ENCODE assay signal across 23 cellular contexts in the genomic region with DNA sequence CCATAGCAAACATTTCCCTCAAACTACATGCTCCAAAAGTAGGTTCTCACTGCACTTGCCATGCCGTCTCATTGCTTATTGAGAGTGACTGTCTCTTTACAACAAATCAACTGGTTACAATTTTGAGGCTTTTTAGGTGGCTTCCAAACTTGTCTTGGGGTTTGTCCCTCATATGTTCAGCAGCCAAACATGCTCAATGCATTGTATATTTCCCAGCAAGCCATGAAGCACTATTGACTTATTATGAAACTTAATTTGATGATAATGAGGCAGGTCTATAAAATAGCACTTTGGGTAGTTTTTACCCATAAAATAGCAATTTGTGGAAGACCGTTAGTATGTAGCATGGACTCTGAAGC.
DNase-seq lines count a peak whose midpoint lies in the region; ATAC-seq, FAIRE-seq and TF ChIP-seq lines count a peak whose summit lies in the region.
"Had no signal": no experiment of that assay in that cellular context is flagged by ENCODE, and none has a peak within 500 bp of the region (broad histone marks: within the 10 kb centered on the region; RNA-seq: fewer than 3 reads in every experiment).

No MANE protein-coding gene starts in this region.

- no peak for DNase-seq in SK-N-SH
- DNase-seq in GM12878 (ENCODE audit: low read depth, low spot score) = no peak
- no peak for DNase-seq in coronary artery (ENCODE audit: low spot score)
- no peak for DNase-seq in NCI-H2171 (lab: John Stamatoyannopoulos, UW)
- no peak for DNase-seq in anterior cingulate cortex (lab: John Stamatoyannopoulos, UW)
- DNase-seq: activated CD8-positive, alpha-beta memory T cell treated with anti-CD3 and anti-CD28 coated beads, Interleukin-2, amount 10 ng/mL, durations not matched to agents 7 days and 5 days; amygdala; esophagus squamous epithelium; MM.1S; NCI-H1694 treated with DMSO at 0.1 percent for 48 hours; NCI-H226; ovary; RPMI8226; stimulated activated CD4-positive, alpha-beta T cell treated with anti-CD3 and anti-CD28 coated beads, Interleukin-2, amount 100 ng/mL, for 48 hours had no signal

- H3K9me2 ChIP-seq in SK-N-SH = no peaks in the 10 kb centered on the region

- no peak for FAIRE-seq in GM12878 (lab: Jason Lieb, UNC)

- no peak for TF ChIP-seq POLR2A in GM12878 (IDR thresholded peaks at IDR 0.05; ENCODE audit: low read depth, low read length)

- no peaks in the 10 kb centered on the region for H3K36me3 ChIP-seq in SK-N-SH (replicated peaks in 1 of 2; ENCODE audit: control insufficient read depth in 1 of 2, insufficient read depth in 2 of 2, low read length in 1 of 2)
- H3K36me3 ChIP-seq in GM12878 (ENCODE audit: control insufficient read depth in 2 of 2, insufficient read depth in 2 of 2, low read length in 1 of 2) = no peaks in the 10 kb centered on the region; a peak in 1 of 4 replicates
- H3K36me3 ChIP-seq: esophagus squamous epithelium, ovary, suprapubic skin had no signal

- POLR2A ChIA-PET in SK-N-SH (lab: Yijun Ruan, JAX) = no interaction called here
- POLR2A ChIA-PET in GM12878 (lab: Charles Lee) = interaction anchor here (0.6 to 3.9 kb wide), 9 partner anchors 8 to 90 kb away, joined by 3 to 22 read pairs (median 7); no protein-coding TSS in a partner anchor

- peak overlapping the region; percentile 35 to 99; a peak in 3 of 4 replicates for H3K27ac ChIP-seq in SK-N-SH (ENCODE audit: low read depth in 2 of 2, low read length in 1 of 2)
- peak overlapping the region; percentile 62 for H3K27ac ChIP-seq in GM12878 (ENCODE audit: control insufficient read depth, insufficient read depth)
- no peak overlapping the region for H3K27ac ChIP-seq in coronary artery
- H3K27ac ChIP-seq: 22Rv1, C4-2B, esophagus squamous epithelium, ovary, suprapubic skin had no signal

- intact Hi-C loops in GM12878 (cut with micrococcal nuclease; ENCODE audit: unreplicated experiment) = no loop called here

- peak overlapping the region; percentile 62 to 76 (median 65) for H3K27ac Mint-ChIP-seq in nephron
- H3K27ac Mint-ChIP-seq: activated CD8-positive, alpha-beta memory T cell treated with anti-CD3 and anti-CD28 coated beads, Interleukin-2, amount 10 ng/mL, durations not matched to agents 7 days and 5 days; activated T-helper 2 cell treated with anti-CD3 and anti-CD28 coated beads, Interferon-gamma antibody, Interleukin-2, Interleukin-4, amounts not matched to agents 10 μg/mL and 5 μg/mL and 100 μg/mL, durations not matched to agents 14 hours and 24 hours and 36 hours had no signal

- WGBS in SK-N-SH (ENCODE audit: low lambda C conversion rate) = 92% methylated on average over 2 of the region's 2 CpGs
- 37% methylated on average over 2 of the region's 2 CpGs for WGBS in GM12878 (ENCODE audit: insufficient coverage, insufficient replicate concordance, low lambda C conversion rate, missing lambda C conversion rate)

- in situ Hi-C loops in GM12878 (cut with MboI) = no loop called here

- H3K4me3 Mint-ChIP-seq in nephron = no peak overlapping the region
- H3K4me3 Mint-ChIP-seq: activated CD8-positive, alpha-beta memory T cell treated with anti-CD3 and anti-CD28 coated beads, Interleukin-2, amount 10 ng/mL, durations not matched to agents 7 days and 5 days; central memory CD8-positive, alpha-beta T cell had no signal

- CTCF ChIA-PET in SK-N-SH (lab: Yijun Ruan, JAX) = interaction anchor here (2.2 to 2.8 kb wide), 2 partner anchors 79 to 90 kb away, joined by 11 to 13 read pairs; a partner anchor contains a TSS
- CTCF ChIA-PET in GM12878 (lab: Yijun Ruan, JAX) = interaction anchor here (0.5 to 3.9 kb wide), 7 partner anchors 8 to 88 kb away, joined by 3 to 39 read pairs (median 5); no protein-coding TSS in a partner anchor

- no peaks in the 10 kb centered on the region for H3K9me3 Mint-ChIP-seq in nephron
- H3K9me3 Mint-ChIP-seq: activated T-helper 2 cell treated with anti-CD3 and anti-CD28 coated beads, Interferon-gamma antibody, Interleukin-2, Interleukin-4, amounts not matched to agents 10 μg/mL and 5 μg/mL and 100 μg/mL, durations not matched to agents 14 hours and 24 hours and 36 hours; central memory CD8-positive, alpha-beta T cell had no signal

- H3K9ac ChIP-seq in SK-N-SH (no peak overlapping the region), GM12878 (ENCODE audit: control insufficient read depth, insufficient read depth, low read length) (no peak overlapping the region)

- no peak for TF ChIP-seq EP300 in SK-N-SH (IDR thresholded peaks at IDR 0.05; ENCODE audit: borderline replicate concordance in 1 of 2, low read depth in 1 of 2, low read length in 1 of 2)
- 0 out of 4 replicates have a peak, but pooled peaks of 1 of the 2 experiments have one; percentile 31 for TF ChIP-seq EP300 in GM12878 (IDR thresholded peaks at IDR 0.05; ENCODE audit: borderline replicate concordance in 1 of 2, control insufficient read depth in 1 of 2, low read depth in 2 of 2, low read length in 2 of 2)

- H3K79me2 ChIP-seq in SK-N-SH (ENCODE audit: insufficient read depth) (peaks cover 73% of the 10 kb centered on the region), GM12878 (ENCODE audit: control insufficient read depth, insufficient read depth, low read length) (peaks cover 80% of the 10 kb centered on the region)

- H3K4me1 ChIP-seq in SK-N-SH (ENCODE audit: control insufficient read depth in 1 of 2, insufficient read depth in 2 of 2, low read depth in 1 of 2, low read length in 1 of 2) = peaks cover 29 to 36% of the 10 kb centered on the region in 2 experiments; a peak in 3 of 4 replicates
- H3K4me1 ChIP-seq in GM12878 (ENCODE audit: control insufficient read depth, insufficient read depth, low read length) = peaks cover 18% of the 10 kb centered on the region

- no peak for ATAC-seq in SK-N-SH treated with all-trans-retinoic acid at 6 μM for 48 hours
- peak; percentile 8 for ATAC-seq in GM21390 (IDR thresholded peaks at IDR 0.05; ENCODE audit: unreplicated experiment)
- ATAC-seq in GM12878 = peak; percentile 60
- ATAC-seq: activated CD8-positive, alpha-beta memory T cell treated with anti-CD3 and anti-CD28 coated beads, Interleukin-2, amount 10 ng/mL, durations not matched to agents 7 days and 5 days; left lobe of liver had no signal

- no peaks in the 10 kb centered on the region for H3K27me3 Mint-ChIP-seq in nephron (ENCODE audit: low read depth)
- H3K27me3 Mint-ChIP-seq: activated CD8-positive, alpha-beta memory T cell treated with anti-CD3 and anti-CD28 coated beads, Interleukin-2, amount 10 ng/mL, durations not matched to agents 7 days and 5 days; central memory CD8-positive, alpha-beta T cell had no signal

- H3K27me3 ChIP-seq in SK-N-SH (ENCODE audit: insufficient read depth) (no peaks in the 10 kb centered on the region), GM12878 (replicated peaks in 1 of 2; ENCODE audit: control insufficient read depth in 2 of 2, insufficient read depth in 2 of 2, low read length in 1 of 2) (no peaks in the 10 kb centered on the region)
- H3K27me3 ChIP-seq: esophagus squamous epithelium, ovary, suprapubic skin had no signal

- no peak overlapping the region for H2AFZ ChIP-seq in SK-N-SH (ENCODE audit: low read depth)
- H2AFZ ChIP-seq in GM12878 (ENCODE audit: control insufficient read depth, low read depth, low read length) = no peak overlapping the region

- BruUV-seq in GM12878 (replicated peaks; lab: Mats Ljungman, UMichigan) = no TSS peak

- RAD21 ChIA-PET in GM12878 (lab: Charles Lee; ENCODE audit: unreplicated experiment) = interaction anchor here (0.8 to 3.0 kb wide), 9 partner anchors 9 to 79 kb away, joined by 3 to 19 read pairs (median 4); a partner anchor contains a TSS

- H3K36me3 Mint-ChIP-seq in nephron (ENCODE audit: low read depth) = peaks cover 4% of the 10 kb centered on the region

- H4K20me1 ChIP-seq in SK-N-SH (ENCODE audit: insufficient read depth) (no peaks in the 10 kb centered on the region), GM12878 (ENCODE audit: control insufficient read depth, insufficient read depth) (no peaks in the 10 kb centered on the region)

- no peaks in the 10 kb centered on the region for H3F3A ChIP-seq in SK-N-SH (replicated peaks; ENCODE audit: insufficient read depth)

- peaks cover 60% of the 10 kb centered on the region for H3K4me1 Mint-ChIP-seq in nephron

- SMC1A ChIA-PET in GM12878 (lab: Charles Lee; ENCODE audit: uncharacterized antibody, unreplicated experiment) = interaction anchor here (1.0 to 23.6 kb wide), 12 partner anchors 9 to 52 kb away, joined by 3 to 456 read pairs (median 13); no protein-coding TSS in a partner anchor

- H3K4me2 ChIP-seq in SK-N-SH (peak overlapping the region; percentile 16; the same call in 1 of the 2 replicates), GM12878 (ENCODE audit: control insufficient read depth, insufficient read depth) (peak overlapping the region; percentile 47)

- no peak for TF ChIP-seq CTCF in SK-N-SH (IDR thresholded peaks at IDR 0.05)
- TF ChIP-seq CTCF in GM12878 (IDR thresholded peaks at IDR 0.05 in 2 of 3, conservative IDR thresholded peaks at IDR 0.05 in 1 of 3; ENCODE audit: control insufficient read depth in 2 of 3, extremely low read depth in 1 of 3, insufficient read depth in 1 of 3, low read depth in 3 of 3, low read length in 3 of 3) = no peak
- no peak for TF ChIP-seq CTCF in nephron (IDR thresholded peaks at IDR 0.05; ENCODE audit: unreplicated experiment in 3 of 3)
- TF ChIP-seq CTCF in coronary artery (IDR thresholded peaks at IDR 0.05) = no peak

- H3K9me3 ChIP-seq in SK-N-SH (no peaks in the 10 kb centered on the region), GM12878 (replicated peaks; ENCODE audit: control insufficient read depth, insufficient read depth, low read length) (no peaks in the 10 kb centered on the region)
- H3K9me3 ChIP-seq: esophagus squamous epithelium, ovary, suprapubic skin had no signal

- TF ChIP-seq RAD21 in SK-N-SH (IDR thresholded peaks at IDR 0.05; ENCODE audit: low read length) = no peak
- no peak for TF ChIP-seq RAD21 in GM12878 (IDR thresholded peaks at IDR 0.05; ENCODE audit: insufficient read depth, low read depth, low read length)

- H3K4me3 ChIP-seq in SK-N-SH (ENCODE audit: low read depth in 2 of 2, low read length in 1 of 2) = no peak overlapping the region
- H3K4me3 ChIP-seq in GM12878 = no peak overlapping the region; the same call in 1 of the 2 replicates
- no peak overlapping the region for H3K4me3 ChIP-seq in coronary artery
- H3K4me3 ChIP-seq: esophagus squamous epithelium, ovary, suprapubic skin had no signal

TF ChIP-seq in SK-N-SH, 30 proteins besides CTCF, POLR2A, EP300 and RAD21 (continues in another document):
- no peak for TF ChIP-seq SIN3A (IDR thresholded peaks at IDR 0.05; ENCODE audit: borderline replicate concordance, low read depth, low read length)
- TF ChIP-seq FOSL2 (IDR thresholded peaks at IDR 0.05; ENCODE audit: borderline replicate concordance, low read depth) = no peak
- no peak for TF ChIP-seq RFX5 (IDR thresholded peaks at IDR 0.05; ENCODE audit: low read length)

TF ChIP-seq in SK-N-SH treated with all-trans-retinoic acid at 6 μM for 48 hours, 23 proteins besides CTCF, POLR2A, EP300 and RAD21 (continues in another document):
- no peak for TF ChIP-seq ZNF565 (CRISPR knock-in tag; conservative IDR thresholded peaks at IDR 0.05; ENCODE audit: low read depth)
- TF ChIP-seq ZNF70 (CRISPR knock-in tag; IDR thresholded peaks at IDR 0.05) = no peak
- TF ChIP-seq CSDC2 (CRISPR knock-in tag; IDR thresholded peaks at IDR 0.05) = no peak

TF ChIP-seq in GM12878, 131 proteins besides CTCF, POLR2A, EP300 and RAD21 (continues in another document):
- 0 out of 2 replicates have a peak, but pooled peaks have one; percentile 27 for TF ChIP-seq MXI1 (IDR thresholded peaks at IDR 0.05; ENCODE audit: low read depth, low read length)

Comparison
In these comparisons a context has a peak if more than half of its experiments do, and no peak if none do; other contexts are left out.
1. H3K27ac ChIP-seq: peak in SK-N-SH (2 of 2) and GM12878 (single experiment); none in coronary artery (0 of 2).